Comparison of ENCODE assay signal across 22 cellular contexts in the genomic region with DNA sequence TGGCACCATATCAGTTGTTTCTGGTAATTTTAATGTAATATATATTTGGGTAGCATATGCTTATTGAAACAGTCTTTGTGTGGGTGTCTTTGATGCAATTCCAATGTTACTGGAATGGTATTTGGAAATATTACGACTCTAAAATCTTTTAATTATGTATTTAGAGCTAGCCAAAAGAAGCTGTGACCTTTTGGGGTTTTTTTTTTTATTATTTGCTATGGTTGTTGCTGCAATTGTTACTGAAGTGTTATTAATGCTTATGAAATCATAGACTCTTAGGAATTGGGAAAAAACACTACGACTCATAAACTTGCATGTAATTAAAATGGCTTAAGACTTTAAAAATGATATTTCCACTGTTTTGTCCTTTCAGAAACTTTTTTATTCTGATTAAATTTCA.
A peak's percentile ranks its signal among the peaks of the same experiment; 100 is the strongest.
DNase-seq lines count a peak whose midpoint lies in the region; ATAC-seq and TF ChIP-seq lines count a peak whose summit lies in the region.
"Had no signal": no experiment of that assay in that cellular context is flagged by ENCODE, and none has a peak within 500 bp of the region (broad histone marks: within the 10 kb centered on the region; RNA-seq: fewer than 3 reads in every experiment).

No MANE protein-coding gene starts in this region.

- no peak overlapping the region for H3K27ac Mint-ChIP-seq in stimulated activated naive CD8-positive, alpha-beta T cell treated with anti-CD3 and anti-CD28 coated beads, Interleukin-15, amount 100 ng/mL, for 72 hours
- H3K27ac Mint-ChIP-seq in WTC11: no peak overlapping the region
- H3K27ac Mint-ChIP-seq: CD8-positive, alpha-beta T cell; IgD-negative memory B cell had no signal

- POLR2A ChIA-PET in WTC11 (lab: Charles Lee): no interaction called here

- DNase-seq in GM03348 (ENCODE audit: low spot score): peak; percentile 38
- DNase-seq in cardiac fibroblast (ENCODE audit: low read depth in 2 of 2): peak; percentile 47 to 70
- peak; percentile 47 for DNase-seq in fibroblast of peridontal ligament (ENCODE audit: extremely low read depth)
- no peak for DNase-seq in sciatic nerve (ENCODE audit: low spot score)
- no peak for DNase-seq in DMS53 (lab: John Stamatoyannopoulos, UW)
- no peak for DNase-seq in NCI-H1105 treated with DMSO at 0.1 percent for 48 hours (lab: John Stamatoyannopoulos, UW)
- DNase-seq in stimulated activated naive CD8-positive, alpha-beta T cell treated with anti-CD3 and anti-CD28 coated beads, Interleukin-15, amount 100 ng/mL, for 72 hours: no peak
- no peak for DNase-seq in WTC11 (ENCODE audit: low spot score)
- DNase-seq: Calu3; CD8-positive, alpha-beta T cell; Karpas-422; MG63; NCI-H1048; NCI-H1436 treated with DMSO at 0.1 percent for 48 hours; NCI-H2029 treated with DMSO at 0.1 percent for 48 hours; NCI-H2171; NCI-H526; PC-9 had no signal

- no peak overlapping the region for H3K4me3 Mint-ChIP-seq in stimulated activated naive CD8-positive, alpha-beta T cell treated with anti-CD3 and anti-CD28 coated beads, Interleukin-15, amount 100 ng/mL, for 72 hours
- no peak overlapping the region for H3K4me3 Mint-ChIP-seq in WTC11
- H3K4me3 Mint-ChIP-seq: CD8-positive, alpha-beta T cell; IgD-negative memory B cell had no signal

- H3K27me3 Mint-ChIP-seq in stimulated activated naive CD8-positive, alpha-beta T cell treated with anti-CD3 and anti-CD28 coated beads, Interleukin-15, amount 100 ng/mL, for 72 hours: peaks cover 9% of the 10 kb centered on the region
- H3K27me3 Mint-ChIP-seq in WTC11 (ENCODE audit: low read depth): no peaks in the 10 kb centered on the region; the same call in 1 of the 2 replicates

- ATAC-seq in sciatic nerve: peak; percentile 56
- ATAC-seq in stimulated activated naive CD8-positive, alpha-beta T cell treated with anti-CD3 and anti-CD28 coated beads, Interleukin-15, amount 100 ng/mL, for 72 hours: no peak
- ATAC-seq in WTC11: no peak
- ATAC-seq: A549; CD8-positive, alpha-beta T cell had no signal

- H3K36me3 Mint-ChIP-seq in WTC11: peaks cover 7% of the 10 kb centered on the region
- H3K36me3 Mint-ChIP-seq: CD8-positive, alpha-beta T cell had no signal

- intact Hi-C loops in sciatic nerve (cut with DNase I): no loop called here

- no peak for TF ChIP-seq CTCF in cardiac fibroblast (IDR thresholded peaks at IDR 0.05; ENCODE audit: low read depth, low read length)
- TF ChIP-seq CTCF in WTC11 (IDR thresholded peaks at IDR 0.05): no peak

- no peaks in the 10 kb centered on the region for H3K4me1 Mint-ChIP-seq in stimulated activated naive CD8-positive, alpha-beta T cell treated with anti-CD3 and anti-CD28 coated beads, Interleukin-15, amount 100 ng/mL, for 72 hours
- H3K4me1 Mint-ChIP-seq in WTC11: no peaks in the 10 kb centered on the region
- H3K4me1 Mint-ChIP-seq: IgD-negative memory B cell had no signal

- no peak overlapping the region for H3K4me3 ChIP-seq in cardiac fibroblast (replicated peaks in 1 of 2; ENCODE audit: low read depth in 2 of 2, low read length in 2 of 2)
- H3K4me3 ChIP-seq: A549; BLaER1 treated with 17β-estradiol and CSF1 and Interleukin-3, amounts not matched to agents 10 nM and 100 nM; HAP-1; MG63; PC-9 had no signal

- peaks cover 0 to 4% of the 10 kb centered on the region in 2 donors for H3K9me3 Mint-ChIP-seq in stimulated activated naive CD8-positive, alpha-beta T cell treated with anti-CD3 and anti-CD28 coated beads, Interleukin-15, amount 100 ng/mL, for 72 hours
- peaks cover 7% of the 10 kb centered on the region for H3K9me3 Mint-ChIP-seq in WTC11
- H3K9me3 Mint-ChIP-seq: CD8-positive, alpha-beta T cell; IgD-negative memory B cell had no signal

- CTCF ChIA-PET in WTC11 (lab: Charles Lee): no interaction called here

TF ChIP-seq in WTC11, 78 proteins besides CTCF, POLR2A, EP300 and RAD21 (continues in another document):
- TF ChIP-seq ZNF396 (CRISPR knock-in tag; IDR thresholded peaks at IDR 0.05; ENCODE audit: borderline replicate concordance): no peak
- TF ChIP-seq ESRRA (CRISPR knock-in tag; IDR thresholded peaks at IDR 0.05; ENCODE audit: borderline replicate concordance): no peak
- TF ChIP-seq, protein P1, sequence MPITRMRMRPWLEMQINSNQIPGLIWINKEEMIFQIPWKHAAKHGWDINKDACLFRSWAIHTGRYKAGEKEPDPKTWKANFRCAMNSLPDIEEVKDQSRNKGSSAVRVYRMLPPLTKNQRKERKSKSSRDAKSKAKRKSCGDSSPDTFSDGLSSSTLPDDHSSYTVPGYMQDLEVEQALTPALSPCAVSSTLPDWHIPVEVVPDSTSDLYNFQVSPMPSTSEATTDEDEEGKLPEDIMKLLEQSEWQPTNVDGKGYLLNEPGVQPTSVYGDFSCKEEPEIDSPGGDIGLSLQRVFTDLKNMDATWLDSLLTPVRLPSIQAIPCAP (CRISPR knock-in tag; IDR thresholded peaks at IDR 0.05): no peak
- TF ChIP-seq FOXJ3 (CRISPR knock-in tag; IDR thresholded peaks at IDR 0.05; ENCODE audit: borderline replicate concordance): no peak
- TF ChIP-seq ZNF138 (CRISPR knock-in tag; conservative IDR thresholded peaks at IDR 0.05): no peak
- no peak for TF ChIP-seq ZNF121 (CRISPR knock-in tag; IDR thresholded peaks at IDR 0.05)
- TF ChIP-seq TEAD1 (CRISPR knock-in tag; IDR thresholded peaks at IDR 0.05): no peak
- TF ChIP-seq NR2C2 (CRISPR knock-in tag; IDR thresholded peaks at IDR 0.05): no peak
- TF ChIP-seq, protein P2, sequence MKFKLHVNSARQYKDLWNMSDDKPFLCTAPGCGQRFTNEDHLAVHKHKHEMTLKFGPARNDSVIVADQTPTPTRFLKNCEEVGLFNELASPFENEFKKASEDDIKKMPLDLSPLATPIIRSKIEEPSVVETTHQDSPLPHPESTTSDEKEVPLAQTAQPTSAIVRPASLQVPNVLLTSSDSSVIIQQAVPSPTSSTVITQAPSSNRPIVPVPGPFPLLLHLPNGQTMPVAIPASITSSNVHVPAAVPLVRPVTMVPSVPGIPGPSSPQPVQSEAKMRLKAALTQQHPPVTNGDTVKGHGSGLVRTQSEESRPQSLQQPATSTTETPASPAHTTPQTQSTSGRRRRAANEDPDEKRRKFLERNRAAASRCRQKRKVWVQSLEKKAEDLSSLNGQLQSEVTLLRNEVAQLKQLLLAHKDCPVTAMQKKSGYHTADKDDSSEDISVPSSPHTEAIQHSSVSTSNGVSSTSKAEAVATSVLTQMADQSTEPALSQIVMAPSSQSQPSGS (CRISPR knock-in tag; IDR thresholded peaks at IDR 0.05; ENCODE audit: borderline replicate concordance, low read depth): no peak
- TF ChIP-seq, protein P3, sequence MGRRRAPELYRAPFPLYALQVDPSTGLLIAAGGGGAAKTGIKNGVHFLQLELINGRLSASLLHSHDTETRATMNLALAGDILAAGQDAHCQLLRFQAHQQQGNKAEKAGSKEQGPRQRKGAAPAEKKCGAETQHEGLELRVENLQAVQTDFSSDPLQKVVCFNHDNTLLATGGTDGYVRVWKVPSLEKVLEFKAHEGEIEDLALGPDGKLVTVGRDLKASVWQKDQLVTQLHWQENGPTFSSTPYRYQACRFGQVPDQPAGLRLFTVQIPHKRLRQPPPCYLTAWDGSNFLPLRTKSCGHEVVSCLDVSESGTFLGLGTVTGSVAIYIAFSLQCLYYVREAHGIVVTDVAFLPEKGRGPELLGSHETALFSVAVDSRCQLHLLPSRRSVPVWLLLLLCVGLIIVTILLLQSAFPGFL (CRISPR knock-in tag; IDR thresholded peaks at IDR 0.05; ENCODE audit: borderline replicate concordance): no peak
- no peak for TF ChIP-seq FOXK1 (CRISPR knock-in tag; IDR thresholded peaks at IDR 0.05)
- TF ChIP-seq, protein P4, sequence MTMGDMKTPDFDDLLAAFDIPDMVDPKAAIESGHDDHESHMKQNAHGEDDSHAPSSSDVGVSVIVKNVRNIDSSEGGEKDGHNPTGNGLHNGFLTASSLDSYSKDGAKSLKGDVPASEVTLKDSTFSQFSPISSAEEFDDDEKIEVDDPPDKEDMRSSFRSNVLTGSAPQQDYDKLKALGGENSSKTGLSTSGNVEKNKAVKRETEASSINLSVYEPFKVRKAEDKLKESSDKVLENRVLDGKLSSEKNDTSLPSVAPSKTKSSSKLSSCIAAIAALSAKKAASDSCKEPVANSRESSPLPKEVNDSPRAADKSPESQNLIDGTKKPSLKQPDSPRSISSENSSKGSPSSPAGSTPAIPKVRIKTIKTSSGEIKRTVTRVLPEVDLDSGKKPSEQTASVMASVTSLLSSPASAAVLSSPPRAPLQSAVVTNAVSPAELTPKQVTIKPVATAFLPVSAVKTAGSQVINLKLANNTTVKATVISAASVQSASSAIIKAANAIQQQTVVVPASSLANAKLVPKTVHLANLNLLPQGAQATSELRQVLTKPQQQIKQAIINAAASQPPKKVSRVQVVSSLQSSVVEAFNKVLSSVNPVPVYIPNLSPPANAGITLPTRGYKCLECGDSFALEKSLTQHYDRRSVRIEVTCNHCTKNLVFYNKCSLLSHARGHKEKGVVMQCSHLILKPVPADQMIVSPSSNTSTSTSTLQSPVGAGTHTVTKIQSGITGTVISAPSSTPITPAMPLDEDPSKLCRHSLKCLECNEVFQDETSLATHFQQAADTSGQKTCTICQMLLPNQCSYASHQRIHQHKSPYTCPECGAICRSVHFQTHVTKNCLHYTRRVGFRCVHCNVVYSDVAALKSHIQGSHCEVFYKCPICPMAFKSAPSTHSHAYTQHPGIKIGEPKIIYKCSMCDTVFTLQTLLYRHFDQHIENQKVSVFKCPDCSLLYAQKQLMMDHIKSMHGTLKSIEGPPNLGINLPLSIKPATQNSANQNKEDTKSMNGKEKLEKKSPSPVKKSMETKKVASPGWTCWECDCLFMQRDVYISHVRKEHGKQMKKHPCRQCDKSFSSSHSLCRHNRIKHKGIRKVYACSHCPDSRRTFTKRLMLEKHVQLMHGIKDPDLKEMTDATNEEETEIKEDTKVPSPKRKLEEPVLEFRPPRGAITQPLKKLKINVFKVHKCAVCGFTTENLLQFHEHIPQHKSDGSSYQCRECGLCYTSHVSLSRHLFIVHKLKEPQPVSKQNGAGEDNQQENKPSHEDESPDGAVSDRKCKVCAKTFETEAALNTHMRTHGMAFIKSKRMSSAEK (CRISPR knock-in tag; IDR thresholded peaks at IDR 0.05; ENCODE audit: borderline replicate concordance): no peak
- TF ChIP-seq, protein P5, sequence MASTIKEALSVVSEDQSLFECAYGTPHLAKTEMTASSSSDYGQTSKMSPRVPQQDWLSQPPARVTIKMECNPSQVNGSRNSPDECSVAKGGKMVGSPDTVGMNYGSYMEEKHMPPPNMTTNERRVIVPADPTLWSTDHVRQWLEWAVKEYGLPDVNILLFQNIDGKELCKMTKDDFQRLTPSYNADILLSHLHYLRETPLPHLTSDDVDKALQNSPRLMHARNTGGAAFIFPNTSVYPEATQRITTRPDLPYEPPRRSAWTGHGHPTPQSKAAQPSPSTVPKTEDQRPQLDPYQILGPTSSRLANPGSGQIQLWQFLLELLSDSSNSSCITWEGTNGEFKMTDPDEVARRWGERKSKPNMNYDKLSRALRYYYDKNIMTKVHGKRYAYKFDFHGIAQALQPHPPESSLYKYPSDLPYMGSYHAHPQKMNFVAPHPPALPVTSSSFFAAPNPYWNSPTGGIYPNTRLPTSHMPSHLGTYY (CRISPR knock-in tag; IDR thresholded peaks at IDR 0.05): no peak
- TF ChIP-seq ATF1 (CRISPR knock-in tag; IDR thresholded peaks at IDR 0.05): no peak
- no peak for TF ChIP-seq FOXP1 (CRISPR knock-in tag; IDR thresholded peaks at IDR 0.05; ENCODE audit: borderline replicate concordance)

Comparison
In these comparisons a context has a peak if more than half of its experiments do, and no peak if none do; other contexts are left out.
1. DNase-seq: peak in GM03348 (single experiment), cardiac fibroblast (2 of 2) and fibroblast of peridontal ligament (single experiment); none in sciatic nerve (single experiment), DMS53 (single experiment), NCI-H1105 treated with DMSO at 0.1 percent for 48 hours (single experiment), stimulated activated naive CD8-positive, alpha-beta T cell treated with anti-CD3 and anti-CD28 coated beads, Interleukin-15, amount 100 ng/mL, for 72 hours (0 of 2) and WTC11 (single experiment).